In the genomic region with DNA sequence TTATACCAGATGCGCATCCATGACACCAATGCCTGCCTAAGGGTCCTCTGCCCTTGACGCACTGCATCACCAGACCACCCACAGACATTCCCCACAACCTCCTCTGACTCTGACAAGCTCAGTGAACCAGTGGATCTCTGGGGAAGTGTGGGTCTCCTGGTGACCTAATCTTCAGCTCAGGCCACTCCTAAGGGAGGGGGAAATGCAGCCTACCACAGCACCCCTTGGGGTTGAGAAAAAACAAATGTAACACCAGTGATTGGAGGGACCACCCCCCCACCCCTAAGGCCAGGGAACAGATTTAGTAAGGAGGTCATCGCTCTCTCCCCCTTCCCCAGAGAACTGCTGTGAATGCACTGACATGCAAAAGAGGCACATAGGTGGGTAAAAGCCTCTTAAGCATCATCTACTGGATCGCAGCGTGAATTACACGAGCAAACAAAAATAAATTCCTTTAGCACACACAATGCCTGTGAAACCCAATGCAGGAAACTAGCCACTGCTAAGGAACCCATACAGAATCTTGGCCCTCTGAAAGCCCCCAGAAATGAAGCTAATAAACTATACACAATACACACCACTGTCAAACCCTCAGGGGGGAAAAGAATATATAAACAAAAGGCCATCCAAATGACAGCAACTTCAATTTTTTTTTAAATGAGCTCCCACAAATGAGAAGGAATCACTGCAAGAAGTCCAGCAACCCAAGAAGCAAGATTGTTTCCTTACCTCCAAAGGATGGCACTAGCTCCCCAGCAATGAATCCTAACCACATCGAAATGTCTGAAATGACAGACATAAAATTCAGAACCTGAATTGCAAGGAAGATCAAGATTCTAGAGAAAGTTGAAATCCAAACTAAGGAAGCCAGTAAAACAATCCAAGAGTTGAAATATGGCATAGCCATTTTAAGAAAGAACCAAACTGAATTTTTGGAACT, we compare ENCODE assay signal across 15 cellular contexts.
A peak's percentile ranks its signal among the peaks of the same experiment; 100 is the strongest.
DNase-seq lines count a peak whose midpoint lies in the region; ATAC-seq, FAIRE-seq and TF ChIP-seq lines count a peak whose summit lies in the region.
"Had no signal": no experiment of that assay in that cellular context is flagged by ENCODE, and none has a peak within 500 bp of the region (broad histone marks: within the 10 kb centered on the region; RNA-seq: fewer than 3 reads in every experiment).

No MANE protein-coding gene starts in this region.

- H3K36me3 ChIP-seq in A673 (ENCODE audit: insufficient read depth, low read length, poor library complexity, severe bottlenecking) (no peaks in the 10 kb centered on the region), RWPE2 (ENCODE audit: low read depth) (no peaks in the 10 kb centered on the region), pancreas (no peaks in the 10 kb centered on the region)
- H3K36me3 ChIP-seq: spleen, uterus had no signal

- H3K4me1 ChIP-seq in A673 (ENCODE audit: insufficient read depth, low read length, poor library complexity, severe bottlenecking) (peaks cover 11% of the 10 kb centered on the region), RWPE2 (ENCODE audit: insufficient read depth, poor library complexity, severe bottlenecking) (peaks cover 8% of the 10 kb centered on the region), pancreas (no peaks in the 10 kb centered on the region)
- H3K4me1 ChIP-seq: spleen, uterus had no signal

- H3K9me3 ChIP-seq in A673 (ENCODE audit: low read depth, low read length, poor library complexity, severe bottlenecking): peaks cover 7% of the 10 kb centered on the region
- H3K9me3 ChIP-seq in RWPE2 (ENCODE audit: severe bottlenecking): no peaks in the 10 kb centered on the region
- H3K9me3 ChIP-seq in pancreas: no peaks in the 10 kb centered on the region
- H3K9me3 ChIP-seq: uterus had no signal

- ATAC-seq in RWPE2 (ENCODE audit: low read depth) (no peak), pancreas (no peak)
- ATAC-seq: activated CD4-positive, CD25-positive, alpha-beta regulatory T cell treated with anti-CD3 and anti-CD28 coated beads, Interleukin-2, amount 50 U/mL, for 24 hours had no signal

- POLR2A ChIA-PET in A673 (lab: Charles Lee; ENCODE audit: low non-redundant PET): no interaction called here

- CTCF ChIA-PET in A673 (lab: Charles Lee): no interaction called here

- no peak overlapping the region for H3K27ac Mint-ChIP-seq in progenitor cell of endocrine pancreas
- H3K27ac Mint-ChIP-seq: activated naive CD4-positive, alpha-beta T cell treated with anti-CD3 and anti-CD28 coated beads, Interleukin-2, amount 50 U/mL, for 24 hours; naive B cell had no signal

- no peak for FAIRE-seq in pancreas (lab: Jason Lieb, UNC)

- H3K27me3 ChIP-seq in A673 (replicated peaks; ENCODE audit: insufficient read depth, low read depth, low read length, poor library complexity) (no peaks in the 10 kb centered on the region), RWPE2 (ENCODE audit: insufficient read depth, poor library complexity, severe bottlenecking) (no peaks in the 10 kb centered on the region), pancreas (no peaks in the 10 kb centered on the region)
- H3K27me3 ChIP-seq: spleen, uterus had no signal

- no peaks in the 10 kb centered on the region for H3K36me3 Mint-ChIP-seq in progenitor cell of endocrine pancreas (ENCODE audit: insufficient read depth)
- H3K36me3 Mint-ChIP-seq: activated naive CD4-positive, alpha-beta T cell treated with anti-CD3 and anti-CD28 coated beads, Interleukin-2, amount 50 U/mL, for 24 hours had no signal

- no TSS peak for BruUV-seq in A673 (replicated peaks; lab: Mats Ljungman, UMichigan)

- TF ChIP-seq CTCF in A673 (conservative IDR thresholded peaks at IDR 0.05; ENCODE audit: low read depth, low read length) (peak; percentile 39), RWPE2 (IDR thresholded peaks at IDR 0.05; ENCODE audit: poor library complexity, severe bottlenecking) (peak; percentile 46), fibroblast of the aortic adventitia (IDR thresholded peaks at IDR 0.05; ENCODE audit: insufficient read depth, low read length) (peak; percentile 14), pancreas (IDR thresholded peaks at IDR 0.05) (no peak), progenitor cell of endocrine pancreas (IDR thresholded peaks at IDR 0.05; ENCODE audit: unreplicated experiment) (no peak)

- no peaks in the 10 kb centered on the region for H3K4me1 Mint-ChIP-seq in progenitor cell of endocrine pancreas (ENCODE audit: low read depth)
- H3K4me1 Mint-ChIP-seq: activated naive CD4-positive, alpha-beta T cell treated with anti-CD3 and anti-CD28 coated beads, Interleukin-2, amount 50 U/mL, for 24 hours; naive B cell had no signal

- H3K4me3 ChIP-seq in A673 (ENCODE audit: low read depth, low read length, poor library complexity, severe bottlenecking) (no peak overlapping the region), RWPE2 (ENCODE audit: severe bottlenecking) (no peak overlapping the region), fibroblast of the aortic adventitia (ENCODE audit: low read depth, low read length) (no peak overlapping the region), pancreas (no peak overlapping the region)
- H3K4me3 ChIP-seq: spleen, uterus had no signal

- DNase-seq in A673 (ENCODE audit: low spot score): peak; percentile 32
- DNase-seq in EH (ENCODE audit: low read depth): peak; percentile 51
- DNase-seq in RWPE2 (ENCODE audit: low spot score): no peak
- peak; percentile 32 for DNase-seq in fibroblast of the aortic adventitia (ENCODE audit: low read depth)
- no peak for DNase-seq in NCI-H226
- no peak for DNase-seq in pancreas
- DNase-seq in progenitor cell of endocrine pancreas (ENCODE audit: low spot score, unreplicated experiment): no peak
- DNase-seq in effector CD8-positive, alpha-beta T cell (lab: John Stamatoyannopoulos, UW): no peak
- DNase-seq: effector CD4-positive, alpha-beta T cell; naive B cell; NCI-H510A; uterus had no signal

- intact Hi-C loops in A673 (cut with micrococcal nuclease; ENCODE audit: unreplicated experiment): loop anchor here (10.0 kb wide), 1 partner anchor 519 kb away; no protein-coding TSS in a partner anchor
- intact Hi-C loops in pancreas (cut with DNase I): no loop called here

- H3K27me3 Mint-ChIP-seq in progenitor cell of endocrine pancreas: no peaks in the 10 kb centered on the region
- H3K27me3 Mint-ChIP-seq: activated naive CD4-positive, alpha-beta T cell treated with anti-CD3 and anti-CD28 coated beads, Interleukin-2, amount 50 U/mL, for 24 hours had no signal

- H3K27ac ChIP-seq in A673 (ENCODE audit: low read depth, low read length, poor library complexity, severe bottlenecking) (no peak overlapping the region), RWPE2 (ENCODE audit: poor library complexity, severe bottlenecking) (no peak overlapping the region), pancreas (no peak overlapping the region)
- H3K27ac ChIP-seq: spleen, uterus had no signal

- 75% methylated on average over 7 of the region's 7 CpGs for WGBS in pancreas, 2 donors

- H3K9me3 Mint-ChIP-seq in progenitor cell of endocrine pancreas (ENCODE audit: low read depth): peaks cover 22% of the 10 kb centered on the region
- H3K9me3 Mint-ChIP-seq: activated naive CD4-positive, alpha-beta T cell treated with anti-CD3 and anti-CD28 coated beads, Interleukin-2, amount 50 U/mL, for 24 hours had no signal

- no peak overlapping the region for H3K4me3 Mint-ChIP-seq in progenitor cell of endocrine pancreas (ENCODE audit: low read depth)
- H3K4me3 Mint-ChIP-seq: activated naive CD4-positive, alpha-beta T cell treated with anti-CD3 and anti-CD28 coated beads, Interleukin-2, amount 50 U/mL, for 24 hours; naive B cell had no signal

Comparison
In these comparisons a context has a peak if more than half of its experiments do, and no peak if none do; other contexts are left out.
1. DNase-seq: peak in A673 (single experiment), EH (single experiment) and fibroblast of the aortic adventitia (single experiment); none in RWPE2 (single experiment), NCI-H226 (single experiment), pancreas (0 of 6), progenitor cell of endocrine pancreas (single experiment) and effector CD8-positive, alpha-beta T cell (single experiment).
2. CTCF ChIP-seq: peak in A673 (single experiment), RWPE2 (single experiment) and fibroblast of the aortic adventitia (single experiment); none in pancreas (0 of 4) and progenitor cell of endocrine pancreas (single experiment).